In genomic region chr10:76769161-76769560, GRCh38 we compare ENCODE assay signal across 25 cellular contexts.
"Had no signal": no experiment of that assay in that cellular context is flagged by ENCODE, and none has a peak within 500 bp of the region (broad histone marks: within the 10 kb centered on the region; RNA-seq: fewer than 3 reads in every experiment).

No MANE protein-coding gene starts in this region.

- ATAC-seq: activated naive CD4-positive, alpha-beta T cell treated with anti-CD3 and anti-CD28 coated beads, Interleukin-2, amount 50 U/mL, for 72 hours; activated naive CD8-positive, alpha-beta T cell treated with anti-CD3 and anti-CD28 coated beads, Interleukin-2, amount 50 U/mL, for 24 hours; activated T-cell treated with anti-CD3 and anti-CD28 coated beads, Interleukin-2, amount 50 U/mL, for 4 hours had no signal

- H3K9ac ChIP-seq: KMS-11 had no signal

- H3K9me3 Mint-ChIP-seq: activated B cell treated with CpG ODN at 0.5 μM for 24 hours; activated CD4-positive, alpha-beta T cell treated with anti-CD3 and anti-CD28 coated beads, Interleukin-2, amount 10 ng/mL, durations not matched to agents 24 days and 14 days; activated naive CD8-positive, alpha-beta T cell treated with anti-CD3 and anti-CD28 coated beads, Interleukin-2, amount 50 U/mL, for 24 hours; activated T-cell treated with anti-CD3 and anti-CD28 coated beads, Interleukin-2, amount 50 U/mL, for 4 hours had no signal

- H3K36me3 ChIP-seq: breast epithelium had no signal

- H3K4me3 Mint-ChIP-seq: activated B cell treated with CpG ODN at 0.5 μM for 24 hours; activated CD4-positive, alpha-beta memory T cell treated with anti-CD3 and anti-CD28 coated beads for 36 hours; activated CD4-positive, alpha-beta T cell treated with anti-CD3 and anti-CD28 coated beads, Interleukin-2, amount 10 ng/mL, durations not matched to agents 24 days and 14 days; activated naive CD8-positive, alpha-beta T cell treated with anti-CD3 and anti-CD28 coated beads, Interleukin-2, amount 50 U/mL, for 24 hours; activated T-cell treated with anti-CD3 and anti-CD28 coated beads, Interleukin-2, amount 50 U/mL, for 4 hours had no signal

- H3K4me1 Mint-ChIP-seq: activated B cell treated with CpG ODN at 0.5 μM for 24 hours; activated CD4-positive, alpha-beta T cell treated with anti-CD3 and anti-CD28 coated beads, Interleukin-2, amount 10 ng/mL, durations not matched to agents 24 days and 14 days; activated naive CD8-positive, alpha-beta T cell treated with anti-CD3 and anti-CD28 coated beads, Interleukin-2, amount 50 U/mL, for 24 hours had no signal

- H3K27me3 ChIP-seq: breast epithelium had no signal

- H3K27me3 Mint-ChIP-seq: activated B cell treated with CpG ODN at 0.5 μM for 24 hours; activated CD4-positive, alpha-beta memory T cell treated with anti-CD3 and anti-CD28 coated beads for 36 hours; activated CD4-positive, alpha-beta T cell treated with anti-CD3 and anti-CD28 coated beads, Interleukin-2, amount 10 ng/mL, durations not matched to agents 24 days and 14 days; activated naive CD8-positive, alpha-beta T cell treated with anti-CD3 and anti-CD28 coated beads, Interleukin-2, amount 50 U/mL, for 24 hours had no signal

- H3K27ac Mint-ChIP-seq: activated B cell treated with CpG ODN at 0.5 μM for 24 hours; activated CD4-positive, alpha-beta memory T cell treated with anti-CD3 and anti-CD28 coated beads for 36 hours; activated CD4-positive, alpha-beta T cell treated with anti-CD3 and anti-CD28 coated beads, Interleukin-2, amount 10 ng/mL, durations not matched to agents 24 days and 14 days; activated naive CD4-positive, alpha-beta T cell treated with anti-CD3 and anti-CD28 coated beads, Interleukin-2, amount 50 U/mL, for 72 hours; activated naive CD8-positive, alpha-beta T cell treated with anti-CD3 and anti-CD28 coated beads, Interleukin-2, amount 50 U/mL, for 24 hours had no signal

- H3K27ac ChIP-seq: breast epithelium, KMS-11 had no signal

- H3K4me3 ChIP-seq: breast epithelium had no signal

- H3K4me1 ChIP-seq: breast epithelium had no signal

- DNase-seq: activated B cell treated with CpG ODN at 0.5 μM for 24 hours; activated CD4-positive, alpha-beta memory T cell treated with anti-CD3 and anti-CD28 coated beads for 36 hours; activated CD4-positive, alpha-beta T cell treated with anti-CD3 and anti-CD28 coated beads for 1 hour; activated CD4-positive, alpha-beta T cell treated with anti-CD3 and anti-CD28 coated beads, Interleukin-2, amount 10 ng/mL, durations not matched to agents 24 days and 14 days; activated CD8-positive, alpha-beta memory T cell treated with anti-CD3 and anti-CD28 coated beads for 24 hours; activated effector memory CD4-positive, alpha-beta T cell treated with anti-CD3 and anti-CD28 coated beads, Interleukin-2, amount 50 U/mL, for 16 hours; activated naive CD4-positive, alpha-beta T cell treated with Interleukin-2 at 50 U/mL for 16 hours; activated naive CD8-positive, alpha-beta T cell treated with anti-CD3 and anti-CD28 coated beads, Interleukin-2, amount 50 U/mL, for 24 hours; activated T-cell treated with anti-CD3 and anti-CD28 coated beads, Interleukin-2, amount 50 U/mL, for 4 hours; anterior cingulate cortex; caudate nucleus; NCI-H1092; NCI-H1417; NCI-H1930; NCI-H2171; NCI-H2227 treated with DMSO at 0.1 percent for 48 hours; NCI-H446 treated with DMSO at 0.1 percent for 48 hours; NCI-H524 treated with DMSO at 0.1 percent for 48 hours; NCI-H82; SIG-M5; T-helper 2 cell; T1000 had no signal

- H3K36me3 Mint-ChIP-seq: activated CD4-positive, alpha-beta memory T cell treated with anti-CD3 and anti-CD28 coated beads for 36 hours had no signal
